1 cellular context compared by ENCODE assay signal in the genomic region with DNA sequence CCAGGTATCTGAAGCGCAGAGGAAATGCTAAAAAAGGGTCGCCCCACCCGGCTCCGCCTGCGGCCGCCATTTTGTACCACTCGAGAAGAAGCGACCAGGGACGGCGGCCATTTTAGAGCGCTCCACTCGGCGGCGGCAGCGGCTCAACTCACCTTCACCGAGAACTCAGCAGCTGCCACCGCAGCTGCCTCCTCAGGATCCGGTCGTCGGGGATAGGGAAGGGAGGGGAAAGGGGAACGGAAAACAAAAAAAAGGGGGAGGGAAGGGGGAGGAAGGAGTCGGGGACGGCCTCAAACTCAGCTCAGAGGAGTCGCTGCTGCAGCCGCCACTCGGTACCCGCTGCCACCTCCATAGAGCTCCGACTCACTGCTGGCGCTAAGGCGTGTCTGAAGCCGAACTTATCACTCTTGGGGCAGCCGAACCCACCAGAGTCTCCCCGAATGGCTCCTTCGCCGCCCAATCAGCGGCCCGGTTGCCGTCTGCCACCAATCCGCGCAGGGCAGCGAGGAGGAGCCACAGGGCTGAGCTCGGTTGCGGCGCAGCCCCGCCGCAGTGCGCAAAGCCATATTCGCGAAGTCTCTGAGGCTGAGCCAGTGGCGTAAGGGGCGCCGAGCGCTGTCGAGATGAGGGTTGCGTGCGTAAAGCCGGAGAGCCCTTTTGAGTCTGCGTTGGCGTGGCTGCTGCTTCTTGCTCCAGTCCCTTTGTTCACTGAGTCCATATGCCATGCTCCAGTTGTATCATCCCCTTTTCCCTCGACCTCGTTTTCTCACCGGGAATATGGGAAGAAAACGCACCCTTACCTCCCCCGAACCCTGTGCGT.
TF ChIP-seq lines count a peak whose summit lies in the region.

A gene (minus strand): TSS at position 374 of the 820 bp plus-strand sequence.

TF ChIP-seq in HCT116, 20 proteins besides CTCF, POLR2A, EP300 and RAD21 (continued from another document):
- TF ChIP-seq, protein P1, sequence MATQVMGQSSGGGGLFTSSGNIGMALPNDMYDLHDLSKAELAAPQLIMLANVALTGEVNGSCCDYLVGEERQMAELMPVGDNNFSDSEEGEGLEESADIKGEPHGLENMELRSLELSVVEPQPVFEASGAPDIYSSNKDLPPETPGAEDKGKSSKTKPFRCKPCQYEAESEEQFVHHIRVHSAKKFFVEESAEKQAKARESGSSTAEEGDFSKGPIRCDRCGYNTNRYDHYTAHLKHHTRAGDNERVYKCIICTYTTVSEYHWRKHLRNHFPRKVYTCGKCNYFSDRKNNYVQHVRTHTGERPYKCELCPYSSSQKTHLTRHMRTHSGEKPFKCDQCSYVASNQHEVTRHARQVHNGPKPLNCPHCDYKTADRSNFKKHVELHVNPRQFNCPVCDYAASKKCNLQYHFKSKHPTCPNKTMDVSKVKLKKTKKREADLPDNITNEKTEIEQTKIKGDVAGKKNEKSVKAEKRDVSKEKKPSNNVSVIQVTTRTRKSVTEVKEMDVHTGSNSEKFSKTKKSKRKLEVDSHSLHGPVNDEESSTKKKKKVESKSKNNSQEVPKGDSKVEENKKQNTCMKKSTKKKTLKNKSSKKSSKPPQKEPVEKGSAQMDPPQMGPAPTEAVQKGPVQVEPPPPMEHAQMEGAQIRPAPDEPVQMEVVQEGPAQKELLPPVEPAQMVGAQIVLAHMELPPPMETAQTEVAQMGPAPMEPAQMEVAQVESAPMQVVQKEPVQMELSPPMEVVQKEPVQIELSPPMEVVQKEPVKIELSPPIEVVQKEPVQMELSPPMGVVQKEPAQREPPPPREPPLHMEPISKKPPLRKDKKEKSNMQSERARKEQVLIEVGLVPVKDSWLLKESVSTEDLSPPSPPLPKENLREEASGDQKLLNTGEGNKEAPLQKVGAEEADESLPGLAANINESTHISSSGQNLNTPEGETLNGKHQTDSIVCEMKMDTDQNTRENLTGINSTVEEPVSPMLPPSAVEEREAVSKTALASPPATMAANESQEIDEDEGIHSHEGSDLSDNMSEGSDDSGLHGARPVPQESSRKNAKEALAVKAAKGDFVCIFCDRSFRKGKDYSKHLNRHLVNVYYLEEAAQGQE (IDR thresholded peaks at IDR 0.05; ENCODE audit: low read depth): no peak
- TF ChIP-seq FOSL1 (IDR thresholded peaks at IDR 0.05; ENCODE audit: low read depth): no peak
